8 cellular contexts compared by ENCODE assay signal in the genomic region with DNA sequence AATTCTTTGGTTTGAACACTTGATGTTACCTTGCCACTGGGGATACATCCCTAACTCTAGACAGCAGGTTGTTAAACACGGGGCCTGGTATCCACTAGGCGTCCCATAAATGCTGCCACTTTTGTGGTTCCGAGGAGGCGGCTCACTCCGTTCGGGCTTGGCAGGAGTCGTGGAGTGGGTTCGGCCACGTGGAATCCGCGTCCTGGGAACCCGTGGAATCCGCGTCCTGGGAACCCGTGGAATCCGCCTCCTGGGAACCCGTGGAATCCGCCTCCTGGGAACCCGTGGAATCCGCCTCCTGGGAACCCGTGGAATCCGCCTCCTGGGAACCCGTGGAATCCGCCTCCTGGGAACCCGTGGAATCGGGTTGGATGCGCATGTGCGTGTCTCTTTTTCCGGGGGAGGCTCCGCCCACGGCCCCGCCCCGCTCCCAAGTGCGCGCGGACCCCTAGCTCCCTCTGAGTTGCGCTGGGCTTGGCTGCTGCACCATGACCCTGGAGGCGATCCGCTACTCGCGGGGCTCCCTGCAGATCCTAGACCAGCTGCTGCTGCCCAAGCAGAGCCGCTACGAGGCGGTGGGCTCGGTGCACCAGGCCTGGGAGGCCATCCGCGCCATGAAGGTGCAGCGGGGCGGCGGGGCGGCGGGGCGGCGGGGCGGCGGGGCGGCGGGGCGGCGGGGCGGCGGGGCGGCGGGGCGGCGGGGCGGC. TPM values are rescaled to one million over a fixed set of nuclear protein-coding genes. Genes with fewer than 3 reads are reported as not detected.
A peak's percentile ranks its signal among the peaks of the same experiment; 100 is the strongest.
DNase-seq lines count a peak whose midpoint lies in the region; ATAC-seq, FAIRE-seq and TF ChIP-seq lines count a peak whose summit lies in the region.

A gene (plus strand): TSS at position 422 of the 707 bp plus-strand sequence. CDS start 67 bp downstream, at position 489.

- no peak for TF ChIP-seq CTCF in A549 (IDR thresholded peaks at IDR 0.05)
- no peak for TF ChIP-seq CTCF in prostate gland (IDR thresholded peaks at IDR 0.05)

- CTCF ChIA-PET in A549 (lab: Yijun Ruan, JAX) = interaction anchor here (1.7 kb wide), 1 partner anchor 69 kb away, joined by 4 read pairs; no protein-coding TSS in a partner anchor

- TF ChIP-seq RAD21 in A549 (conservative IDR thresholded peaks at IDR 0.05 in 1 of 2, IDR thresholded peaks at IDR 0.05 in 1 of 2) = no peak

- WGBS in A549 (ENCODE audit: missing lambda C conversion rate) = 3% methylated on average over 8 of the region's 67 CpGs
- 5% methylated on average over 31 of the region's 67 CpGs for WGBS in prostate gland
- 0 to 15% methylated on average over 40 to 67 of the region's 67 CpGs for WGBS in aorta, 2 donors

- TF ChIP-seq EP300 in A549 (IDR thresholded peaks at IDR 0.05) = no peak

- H3K4me3 ChIP-seq in A549 (peak within 1 kb of the TSS; percentile 75), prostate gland (peak within 1 kb of the TSS; percentile 67 to 69), aorta (ENCODE audit: low read length in 2 of 2) (peak within 1 kb of the TSS; percentile 66 to 78)

- POLR2A ChIA-PET in A549 (lab: Yijun Ruan, JAX) = no interaction called here

- H3K4me1 ChIP-seq in A549 (peaks cover 7% of the 10 kb centered on the region; the same call in 1 of the 3 replicates), prostate gland (replicated peaks) (peaks cover 6% of the 10 kb centered on the region), aorta (ENCODE audit: control insufficient read depth in 1 of 2, insufficient read depth in 2 of 2, low read length in 2 of 2) (no peaks in the 10 kb centered on the region)

- FAIRE-seq in A549 (lab: Jason Lieb, UNC) = no peak

- ATAC-seq in A549 (peak; percentile 78 to 85), GM18907 (IDR thresholded peaks at IDR 0.05; ENCODE audit: unreplicated experiment) (peak; percentile 43), left ventricle myocardium superior (peak; percentile 92), aorta (ENCODE audit: low FRiP score) (peak; percentile 91)

- TF ChIP-seq POLR2A in A549 (IDR thresholded peaks at IDR 0.05; ENCODE audit: low read length) (peak; percentile 72), prostate gland (IDR thresholded peaks at IDR 0.05) (peak; percentile 39)

- intact Hi-C loops in left ventricle myocardium superior (cut with micrococcal nuclease) (no loop called here), prostate gland (cut with DNase I) (no loop called here), aorta (cut with DNase I) (no loop called here)

- no peaks in the 10 kb centered on the region for H3K9me3 Mint-ChIP-seq in T-helper 1 cell treated with Interleukin-12 subunit alpha and Interleukin-12 subunit beta and Interleukin-4 antibody, amounts not matched to agents 30 μg/mL and 1 μg/mL, for 36 hours

- H3K27me3 ChIP-seq in prostate gland (replicated peaks; ENCODE audit: insufficient read depth) = no peaks in the 10 kb centered on the region
- H3K27me3 ChIP-seq in aorta (ENCODE audit: control insufficient read depth in 1 of 2, insufficient read depth in 2 of 2, low read length in 1 of 2) = no peaks in the 10 kb centered on the region

- peak within 1 kb of the TSS; percentile 87 for H3K4me3 Mint-ChIP-seq in T-helper 1 cell treated with Interleukin-12 subunit alpha and Interleukin-12 subunit beta and Interleukin-4 antibody, amounts not matched to agents 30 μg/mL and 1 μg/mL, for 36 hours

- H3K36me3 ChIP-seq in prostate gland (peaks cover 0 to under 1% of the 10 kb centered on the region in 2 donors), aorta (ENCODE audit: control insufficient read depth in 1 of 2, insufficient read depth in 2 of 2, low read length in 1 of 2) (peaks cover 0 to 6% of the 10 kb centered on the region in 2 donors)

- H3K27ac ChIP-seq in A549 = peak within 1 kb of the TSS; percentile 92 to 97
- H3K27ac ChIP-seq in prostate gland = peak within 1 kb of the TSS; percentile 59 to 61
- peak within 1 kb of the TSS in 1 of 2 donors; percentile 19 for H3K27ac ChIP-seq in aorta (ENCODE audit: low read depth in 1 of 2, low read length in 2 of 2)

- peaks cover 9% of the 10 kb centered on the region for H3K36me3 Mint-ChIP-seq in T-helper 1 cell treated with Interleukin-12 subunit alpha and Interleukin-12 subunit beta and Interleukin-4 antibody, amounts not matched to agents 30 μg/mL and 1 μg/mL, for 36 hours (ENCODE audit: low read depth)

- peaks cover 15% of the 10 kb centered on the region for H3K4me1 Mint-ChIP-seq in T-helper 1 cell treated with Interleukin-12 subunit alpha and Interleukin-12 subunit beta and Interleukin-4 antibody, amounts not matched to agents 30 μg/mL and 1 μg/mL, for 36 hours (ENCODE audit: low read depth)

- H3K4me2 ChIP-seq in A549 = peak within 1 kb of the TSS; percentile 82

- H3K9me3 ChIP-seq in A549 (no peaks in the 10 kb centered on the region), prostate gland (no peaks in the 10 kb centered on the region), aorta (ENCODE audit: control insufficient read depth, low read length) (no peaks in the 10 kb centered on the region)

- DNase-seq in A549 (ENCODE audit: low read depth in 1 of 2, low spot score in 1 of 2) = peak; percentile 40 to 65
- DNase-seq in NAMALWA (ENCODE audit: low spot score) = peak; percentile 65
- peak in 56 of 58 donors; percentile 30 to 87 (median 68) for DNase-seq in anterior cingulate cortex (lab: John Stamatoyannopoulos, UW)
- DNase-seq in left ventricle myocardium superior = peak; percentile 89
- peak; percentile 68 for DNase-seq in prostate gland (ENCODE audit: low spot score)
- peak; percentile 84 to 94 for DNase-seq in aorta

- H3K27me3 Mint-ChIP-seq in T-helper 1 cell treated with Interleukin-12 subunit alpha and Interleukin-12 subunit beta and Interleukin-4 antibody, amounts not matched to agents 30 μg/mL and 1 μg/mL, for 36 hours (ENCODE audit: low read depth) = no peaks in the 10 kb centered on the region

- peak within 1 kb of the TSS; percentile 84 for H3K27ac Mint-ChIP-seq in T-helper 1 cell treated with Interleukin-12 subunit alpha and Interleukin-12 subunit beta and Interleukin-4 antibody, amounts not matched to agents 30 μg/mL and 1 μg/mL, for 36 hours

TF ChIP-seq in A549, 52 proteins besides CTCF, POLR2A, EP300 and RAD21:
- no peak for TF ChIP-seq HOXA7 (CRISPR knock-in tag; IDR thresholded peaks at IDR 0.05)
- no peak for TF ChIP-seq PHF8 (IDR thresholded peaks at IDR 0.05; ENCODE audit: borderline replicate concordance, low read depth)
- TF ChIP-seq RFX5 (IDR thresholded peaks at IDR 0.05) = no peak
- TF ChIP-seq, protein P1, sequence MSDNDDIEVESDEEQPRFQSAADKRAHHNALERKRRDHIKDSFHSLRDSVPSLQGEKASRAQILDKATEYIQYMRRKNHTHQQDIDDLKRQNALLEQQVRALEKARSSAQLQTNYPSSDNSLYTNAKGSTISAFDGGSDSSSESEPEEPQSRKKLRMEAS (IDR thresholded peaks at IDR 0.05) = peak; percentile 22; the same call in 1 of the 2 replicates
- no peak for TF ChIP-seq CHD4 (IDR thresholded peaks at IDR 0.05; ENCODE audit: borderline replicate concordance)
- no peak for TF ChIP-seq NPAS2 (CRISPR knock-in tag; IDR thresholded peaks at IDR 0.05; ENCODE audit: borderline replicate concordance)
- TF ChIP-seq, protein P2, sequence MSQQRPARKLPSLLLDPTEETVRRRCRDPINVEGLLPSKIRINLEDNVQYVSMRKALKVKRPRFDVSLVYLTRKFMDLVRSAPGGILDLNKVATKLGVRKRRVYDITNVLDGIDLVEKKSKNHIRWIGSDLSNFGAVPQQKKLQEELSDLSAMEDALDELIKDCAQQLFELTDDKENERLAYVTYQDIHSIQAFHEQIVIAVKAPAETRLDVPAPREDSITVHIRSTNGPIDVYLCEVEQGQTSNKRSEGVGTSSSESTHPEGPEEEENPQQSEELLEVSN (IDR thresholded peaks at IDR 0.05; ENCODE audit: borderline replicate concordance, low read depth) = no peak
- no peak for TF ChIP-seq CBX2 (IDR thresholded peaks at IDR 0.05; ENCODE audit: borderline replicate concordance, low read depth)
- TF ChIP-seq CBX8 (IDR thresholded peaks at IDR 0.05) = no peak
- TF ChIP-seq RNF2 (IDR thresholded peaks at IDR 0.05; ENCODE audit: borderline replicate concordance, low read depth) = no peak
- no peak for TF ChIP-seq TFCP2L1 (CRISPR knock-in tag; IDR thresholded peaks at IDR 0.05)
- no peak for TF ChIP-seq KDM1A (IDR thresholded peaks at IDR 0.05; ENCODE audit: low read depth)
- no peak for TF ChIP-seq POLR2AphosphoS2 (conservative IDR thresholded peaks at IDR 0.05; ENCODE audit: low read length)
- TF ChIP-seq, protein P3, sequence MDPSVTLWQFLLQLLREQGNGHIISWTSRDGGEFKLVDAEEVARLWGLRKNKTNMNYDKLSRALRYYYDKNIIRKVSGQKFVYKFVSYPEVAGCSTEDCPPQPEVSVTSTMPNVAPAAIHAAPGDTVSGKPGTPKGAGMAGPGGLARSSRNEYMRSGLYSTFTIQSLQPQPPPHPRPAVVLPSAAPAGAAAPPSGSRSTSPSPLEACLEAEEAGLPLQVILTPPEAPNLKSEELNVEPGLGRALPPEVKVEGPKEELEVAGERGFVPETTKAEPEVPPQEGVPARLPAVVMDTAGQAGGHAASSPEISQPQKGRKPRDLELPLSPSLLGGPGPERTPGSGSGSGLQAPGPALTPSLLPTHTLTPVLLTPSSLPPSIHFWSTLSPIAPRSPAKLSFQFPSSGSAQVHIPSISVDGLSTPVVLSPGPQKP (IDR thresholded peaks at IDR 0.05; ENCODE audit: low read depth, low read length) = no peak
- TF ChIP-seq JUN (IDR thresholded peaks at IDR 0.05) = 0 out of 5 replicates have a peak, but pooled peaks of 1 of the 2 experiments have one; percentile 4
TF ChIP-seq in A549: peak in this region for 2.

RNA-seq across cellular contexts. Expression of the gene that starts here (rescaled TPM):
- polyA plus RNA-seq in A549 (2011; rRNA removed) (12.2 and 12.6 TPM in 2 replicates), A549 (2017; fragmentation: RNase III; extraction: RNeasy Plus Mini Kit Qiagen cat#74134 plus additional on column Dnase treatment) (14.5 to 16.2 TPM (median 15.9 TPM) in 3 replicates), aorta (10 to 100 TPM in 1 of 2 donors, 1 to 10 TPM in 1; 5.8 to 66.5 TPM)
- 18.6 and 24.9 TPM in 2 replicates for polyA plus RNA-seq in A549 (2012; cell fraction: cytosol; rRNA removed)
- 74.8 and 104 TPM in 2 replicates for polyA plus RNA-seq in A549 (2012; cell fraction: nucleus; rRNA removed)
- 12.5 and 13.6 TPM in 2 replicates for polyA minus RNA-seq in A549 (2011; rRNA and poly(A)+ RNA removed)
- total RNA-seq in left ventricle myocardium superior (13.7 TPM), prostate gland (10 to 100 TPM; 62.7 to 64.5 TPM), aorta (10 to 100 TPM; 25.5 to 44.6 TPM)
